ENCODE assay signal across 8 cellular contexts in the genomic region with DNA sequence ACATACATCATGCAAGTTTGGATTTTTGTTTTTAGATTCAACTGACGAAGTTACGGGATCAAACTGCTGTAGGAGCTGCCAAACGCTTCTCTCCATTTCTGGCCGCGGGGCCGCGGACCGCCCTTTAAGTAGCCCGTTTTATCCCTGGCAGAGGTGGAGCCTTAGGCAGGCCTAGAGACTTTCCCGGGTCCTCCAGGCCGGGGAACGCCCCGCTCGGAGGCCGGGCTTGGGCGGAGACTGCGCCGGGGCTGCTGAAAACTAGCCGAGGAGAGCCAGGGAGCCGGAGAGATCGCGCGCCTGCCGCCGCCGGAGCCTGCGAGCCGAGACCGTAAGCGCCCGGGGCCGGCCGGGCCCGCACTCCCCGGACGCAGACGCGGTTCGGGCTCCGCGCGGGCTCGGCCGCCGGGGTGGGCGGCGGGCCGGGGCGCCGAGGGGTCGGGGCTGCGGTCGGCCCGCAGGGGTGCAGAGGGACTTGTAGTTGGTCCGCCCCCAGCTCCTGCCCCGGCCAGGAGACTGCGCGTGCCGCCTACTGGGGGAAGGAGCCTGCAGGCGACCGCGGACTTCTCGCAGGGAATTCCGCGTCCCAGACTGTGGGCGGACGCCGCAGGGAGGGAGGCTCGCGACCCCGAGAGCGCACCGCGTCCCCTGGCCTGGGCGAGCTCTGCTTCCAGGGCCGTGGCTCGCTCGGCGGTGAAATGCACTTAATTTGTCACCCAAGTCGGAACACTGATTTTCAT. TPM values are rescaled to one million over a fixed set of nuclear protein-coding genes. Genes with fewer than 3 reads are reported as not detected.
DNase-seq lines count a peak whose midpoint lies in the region; ATAC-seq and TF ChIP-seq lines count a peak whose summit lies in the region.

A gene (plus strand): TSS at position 283 of the 737 bp plus-strand sequence. CDS start 18,606 bp downstream, outside the sequence.

- DNase-seq in GM10248 (ENCODE audit: extremely low spot score) = peak; percentile 92
- DNase-seq in HEK293T (ENCODE audit: extremely low spot score) = peak; percentile 95
- DNase-seq in NAMALWA (ENCODE audit: low spot score) = peak; percentile 34
- DNase-seq in SW480 (ENCODE audit: low spot score) = peak; percentile 84
- DNase-seq in amniotic epithelial cell (ENCODE audit: low read depth) = peak; percentile 83
- peak; percentile 94 for DNase-seq in left ventricle myocardium inferior
- peak; percentile 91 to 93 for DNase-seq in psoas muscle

- H3K9me3 ChIP-seq in left ventricle myocardium inferior (replicated peaks) (no peaks in the 10 kb centered on the region), psoas muscle (no peaks in the 10 kb centered on the region)

- no peaks in the 10 kb centered on the region for H3K27me3 ChIP-seq in left ventricle myocardium inferior (ENCODE audit: low read depth)
- no peaks in the 10 kb centered on the region for H3K27me3 ChIP-seq in psoas muscle (ENCODE audit: insufficient read depth in 3 of 3, low read length in 2 of 3)

- CTCF ChIA-PET in GM10248 (lab: Yijun Ruan, JAX) (interaction anchor here (0.9 to 5.7 kb wide), 3 partner anchors 31 to 335 kb away, joined by 3 to 26 read pairs (median 4); a partner anchor contains a TSS), HEK293T (lab: Yijun Ruan, JAX) (interaction anchor here (0.6 to 2.9 kb wide), 7 partner anchors 17 to 335 kb away, joined by 3 to 12 read pairs (median 5); a partner anchor contains a TSS)

- POLR2A ChIA-PET in GM10248 (lab: Yijun Ruan, JAX) (interaction anchor here (1.6 kb wide), 1 partner anchor 9 kb away, joined by 4 read pairs; no protein-coding TSS in a partner anchor), HEK293T (lab: Yijun Ruan, JAX) (interaction anchor here (0.6 to 4.6 kb wide), 5 partner anchors 10 to 114 kb away, joined by 3 to 34 read pairs (median 3); a partner anchor contains a TSS)

- H3K27ac ChIP-seq in left ventricle myocardium inferior (replicated peaks) (peak within 1 kb of the TSS; percentile 95), psoas muscle (peak within 1 kb of the TSS; percentile 90), urinary bladder (ENCODE audit: low read depth) (peak within 1 kb of the TSS; percentile 70)

- peaks cover 52% of the 10 kb centered on the region for H3K4me1 ChIP-seq in left ventricle myocardium inferior
- H3K4me1 ChIP-seq in psoas muscle = peaks cover 36% of the 10 kb centered on the region
- no peaks in the 10 kb centered on the region for H3K4me1 ChIP-seq in urinary bladder (ENCODE audit: insufficient read depth)

- intact Hi-C loops in left ventricle myocardium inferior (cut with micrococcal nuclease) = loop anchor here (5.0 kb wide), 1 partner anchor 33 kb away; a partner anchor contains a TSS
- intact Hi-C loops in psoas muscle (cut with DNase I) = loop anchor here (5.0 kb wide), 1 partner anchor 33 kb away; a partner anchor contains a TSS

- ATAC-seq in psoas muscle = peak; percentile 81 to 85 (median 82)

- 0 to 1% (median 1%) methylated on average over 30 to 80 of the region's 80 CpGs for WGBS in psoas muscle, 3 donors
- under 1% methylated on average over 80 of the region's 80 CpGs for WGBS in urinary bladder

- H3K36me3 ChIP-seq in left ventricle myocardium inferior (no peaks in the 10 kb centered on the region), psoas muscle (ENCODE audit: insufficient read depth in 1 of 2, low read depth in 1 of 2) (no peaks in the 10 kb centered on the region), urinary bladder (ENCODE audit: insufficient read depth) (no peaks in the 10 kb centered on the region)

- peak within 1 kb of the TSS; percentile 90 for H3K4me3 ChIP-seq in left ventricle myocardium inferior
- H3K4me3 ChIP-seq in psoas muscle = peak within 1 kb of the TSS; percentile 90
- peak within 1 kb of the TSS; percentile 68 for H3K4me3 ChIP-seq in urinary bladder (ENCODE audit: low read depth, low read length)

- TF ChIP-seq CTCF in GM10248 (IDR thresholded peaks at IDR 0.05; ENCODE audit: control extremely low read depth, extremely low read depth, low read depth, missing control alignments) = peak; percentile 39
- TF ChIP-seq CTCF in left ventricle myocardium inferior (IDR thresholded peaks at IDR 0.05; ENCODE audit: borderline replicate concordance) = peak; percentile 63
- peak; percentile 44 for TF ChIP-seq CTCF in psoas muscle (IDR thresholded peaks at IDR 0.05)

TF ChIP-seq in HEK293T, 16 proteins besides CTCF, POLR2A, EP300 and RAD21:
- TF ChIP-seq ELF4 (IDR thresholded peaks at IDR 0.05) (no peak), BHLHE40 (IDR thresholded peaks at IDR 0.05; ENCODE audit: borderline replicate concordance) (no peak), FOXM1 (IDR thresholded peaks at IDR 0.05; ENCODE audit: borderline replicate concordance) (peak; percentile 76; the same call in 1 of the 2 replicates), LEF1 (IDR thresholded peaks at IDR 0.05; ENCODE audit: borderline replicate concordance) (no peak; the same call in 1 of the 2 replicates), SP1 (IDR thresholded peaks at IDR 0.05) (no peak), NFRKB (IDR thresholded peaks at IDR 0.05) (no peak), ARNT (IDR thresholded peaks at IDR 0.05) (peak; percentile 45; the same call in 1 of the 2 replicates)

RNA-seq across cellular contexts. Expression of the gene that starts here (rescaled TPM):
- total RNA-seq in left ventricle myocardium inferior (49.7 TPM), psoas muscle (100 to 1,000 TPM in 2 of 4 donors, 10 to 100 TPM in 2; 65.8 to 209 (median 98.1) TPM), urinary bladder (18.1 TPM)
- polyA plus RNA-seq in psoas muscle (100 to 1,000 TPM in 1 of 3 donors, 10 to 100 TPM in 2; 19.4 to 118 (median 60.4) TPM), urinary bladder (156 TPM)

Comparison
In these comparisons a context has a peak if more than half of its experiments do, and no peak if none do; other contexts are left out.
1. Peak in every context shown above with its lines: DNase-seq, ATAC-seq, H3K4me3 ChIP-seq and H3K27ac ChIP-seq.
2. DNase-seq: peak in every context shown above with its lines; median percentile 95 in HEK293T; 94 in left ventricle myocardium inferior; 92 in GM10248; 92 in psoas muscle; 84 in SW480; 83 in amniotic epithelial cell; 34 in NAMALWA.